In the genomic region with DNA sequence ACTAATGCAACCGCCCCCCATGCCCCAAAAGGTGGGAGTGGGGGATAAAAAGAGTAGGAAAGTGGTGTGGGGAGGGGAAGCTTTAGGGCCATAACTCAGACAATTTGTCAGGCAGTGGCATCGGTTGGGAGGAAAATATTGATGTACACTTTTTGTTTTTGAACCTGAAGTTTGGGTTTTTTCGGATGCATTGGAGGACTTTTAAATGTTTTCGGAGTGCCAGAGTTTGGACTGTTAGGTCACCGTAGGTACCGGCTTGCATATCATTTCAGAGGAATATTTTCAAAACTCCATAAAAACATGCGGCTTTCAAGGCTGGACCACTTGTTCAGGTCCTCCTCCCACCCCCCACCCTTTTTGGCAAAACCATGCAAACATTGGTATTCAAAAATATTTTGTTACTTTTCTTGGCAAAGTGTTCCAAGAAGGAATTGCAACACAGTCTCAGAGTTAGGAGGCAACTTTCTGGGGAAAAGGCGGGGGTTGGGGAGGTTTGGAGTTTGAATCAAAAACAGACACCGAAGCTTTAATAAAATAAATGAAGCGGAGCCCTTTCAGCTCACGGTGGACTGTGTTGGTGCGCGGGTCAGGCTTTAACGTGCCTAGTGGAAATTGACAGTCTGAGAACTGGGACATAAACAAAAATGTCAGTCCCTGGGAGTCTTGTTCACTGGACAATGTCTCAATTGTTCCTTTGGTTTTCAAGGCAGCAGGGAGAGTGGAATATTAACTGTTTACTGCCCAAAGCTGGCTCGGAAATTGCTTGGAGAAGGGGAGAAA, we compare ENCODE assay signal across 9 cellular contexts.
A peak's percentile ranks its signal among the peaks of the same experiment; 100 is the strongest.
DNase-seq lines count a peak whose midpoint lies in the region; ATAC-seq and TF ChIP-seq lines count a peak whose summit lies in the region.
"Had no signal": no experiment of that assay in that cellular context is flagged by ENCODE, and none has a peak within 500 bp of the region (broad histone marks: within the 10 kb centered on the region; RNA-seq: fewer than 3 reads in every experiment).

No MANE protein-coding gene starts in this region.

- ATAC-seq in heart right ventricle (peak in 6 of 8 donors; percentile 20 to 61 (median 30)), GM19452 (IDR thresholded peaks at IDR 0.05; ENCODE audit: unreplicated experiment) (no peak), HG03521 (IDR thresholded peaks at IDR 0.05; ENCODE audit: unreplicated experiment) (no peak)
- ATAC-seq: naive thymus-derived CD8-positive, alpha-beta T cell had no signal

- no peak for TF ChIP-seq CTCF in heart right ventricle (IDR thresholded peaks at IDR 0.05)

- peak overlapping the region in 7 of 10 donors; percentile 1 to 41 (median 24) for H3K4me3 ChIP-seq in heart right ventricle

- DNase-seq in COLO829 (ENCODE audit: low spot score) (peak; percentile 91), anterior cingulate cortex (lab: John Stamatoyannopoulos, UW) (peak in 46 of 58 donors; percentile 7 to 84 (median 38)), heart right ventricle (no peak), retina (peak; percentile 77)
- no peak for DNase-seq in stimulated activated CD4-positive, alpha-beta T cell treated with anti-CD3 and anti-CD28 coated beads, Interleukin-4, amount 100 ng/mL, for 24 hours
- no peak for DNase-seq in stimulated activated CD4-positive, alpha-beta T cell treated with anti-CD3 and anti-CD28 coated beads, Interleukin-2, amount 100 ng/mL, for 24 hours
- DNase-seq: naive thymus-derived CD8-positive, alpha-beta T cell had no signal

- no peaks in the 10 kb centered on the region for H3K36me3 ChIP-seq in heart right ventricle

- H3K9me3 ChIP-seq in heart right ventricle, result no peaks in the 10 kb centered on the region

- H3K27me3 ChIP-seq in heart right ventricle, result no peaks in the 10 kb centered on the region

- intact Hi-C loops in heart right ventricle (cut with DNase I), result loop anchor here in 2 of 10 donors (5.0 to 10.0 kb wide), 2 partner anchors 104 to 107 kb away; a partner anchor contains a TSS

- 49 to 56% methylated on average over 15 of the region's 15 CpGs for WGBS in heart right ventricle, 2 donors

- peak overlapping the region; percentile 59 to 86 (median 78) for H3K27ac ChIP-seq in heart right ventricle

- H3K4me1 ChIP-seq in heart right ventricle, result peaks cover 10 to 79% (median 49%) of the 10 kb centered on the region in 9 donors

Comparison
In these comparisons a context has a peak if more than half of its experiments do, and no peak if none do; other contexts are left out.
1. DNase-seq: peak in COLO829 (single experiment), anterior cingulate cortex (46 of 58) and retina (single experiment); none in heart right ventricle (0 of 2), stimulated activated CD4-positive, alpha-beta T cell treated with anti-CD3 and anti-CD28 coated beads, Interleukin-4, amount 100 ng/mL, for 24 hours (single experiment) and stimulated activated CD4-positive, alpha-beta T cell treated with anti-CD3 and anti-CD28 coated beads, Interleukin-2, amount 100 ng/mL, for 24 hours (0 of 2).
2. ATAC-seq: peak in heart right ventricle (6 of 8); none in GM19452 (single experiment) and HG03521 (single experiment).